9 cellular contexts compared by ENCODE assay signal in the genomic region with DNA sequence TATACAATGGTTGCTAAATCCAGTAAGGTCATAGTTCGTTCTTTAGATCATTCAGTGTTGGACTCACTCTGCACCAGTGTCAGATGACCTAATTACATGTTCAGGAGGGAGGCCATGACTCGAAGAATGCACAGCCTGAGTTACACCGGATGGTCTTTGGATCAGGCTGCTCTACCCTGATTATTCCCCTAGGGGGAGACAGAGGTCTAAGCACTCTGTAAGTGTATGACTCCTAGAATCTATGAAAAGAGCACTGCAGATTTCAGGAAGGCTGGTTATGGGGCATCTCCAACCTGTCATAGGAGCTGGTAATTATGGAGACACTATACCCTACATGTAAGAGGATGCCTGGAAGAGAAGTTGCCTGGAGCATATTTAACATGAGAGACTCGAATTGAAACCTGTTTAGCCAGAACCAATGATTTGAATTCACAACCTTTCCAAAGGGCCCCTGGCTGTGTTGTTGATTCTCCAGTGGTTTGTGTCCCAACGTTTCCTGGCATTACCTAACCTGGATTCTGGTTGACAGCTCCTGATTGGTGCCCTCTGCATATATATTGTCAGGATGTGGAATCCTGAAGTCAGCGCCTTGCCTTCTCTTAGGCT. TPM values are rescaled to one million over a fixed set of nuclear protein-coding genes. Genes with fewer than 3 reads are reported as not detected.
DNase-seq lines count a peak whose midpoint lies in the region; ATAC-seq and TF ChIP-seq lines count a peak whose summit lies in the region.
"Had no signal": no experiment of that assay in that cellular context is flagged by ENCODE, and none has a peak within 500 bp of the region (broad histone marks: within the 10 kb centered on the region; RNA-seq: fewer than 3 reads in every experiment).

A gene with protein sequence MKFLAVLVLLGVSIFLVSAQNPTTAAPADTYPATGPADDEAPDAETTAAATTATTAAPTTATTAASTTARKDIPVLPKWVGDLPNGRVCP (plus strand): TSS at position 584 of the 606 bp plus-strand sequence. CDS start 67 bp downstream, outside the sequence.

- ATAC-seq in CD8-positive, alpha-beta T cell, result peak; percentile 100
- ATAC-seq in GM19438 (IDR thresholded peaks at IDR 0.05; ENCODE audit: low read depth, unreplicated experiment) (peak; percentile 97), HG03520 (IDR thresholded peaks at IDR 0.05; ENCODE audit: unreplicated experiment) (peak; percentile 95)
- ATAC-seq in naive thymus-derived CD4-positive, alpha-beta T cell, result peak; percentile 99
- peak; percentile 93 for ATAC-seq in stimulated activated naive CD8-positive, alpha-beta T cell treated with anti-CD3 and anti-CD28 coated beads, Interleukin-15, amount 100 ng/mL, for 72 hours

- no peaks in the 10 kb centered on the region for H3K36me3 Mint-ChIP-seq in CD8-positive, alpha-beta T cell
- H3K36me3 Mint-ChIP-seq in naive thymus-derived CD4-positive, alpha-beta T cell, result no peaks in the 10 kb centered on the region

- no peaks in the 10 kb centered on the region for H3K27me3 ChIP-seq in CD8-positive, alpha-beta T cell (ENCODE audit: insufficient read depth, low read length)
- H3K27me3 ChIP-seq in effector memory CD4-positive, alpha-beta T cell (replicated peaks; ENCODE audit: control insufficient read depth, insufficient read depth, low read length, poor library complexity, severe bottlenecking), result no peaks in the 10 kb centered on the region
- H3K27me3 ChIP-seq in naive thymus-derived CD4-positive, alpha-beta T cell (ENCODE audit: control insufficient read depth in 2 of 2, insufficient read depth in 2 of 2, low read length in 2 of 2), result no peaks in the 10 kb centered on the region

- no peak within 1 kb of the TSS for H3K27ac Mint-ChIP-seq in CD8-positive, alpha-beta T cell
- peak within 1 kb of the TSS in 2 of 9 donors; percentile 44 to 70 for H3K27ac Mint-ChIP-seq in naive thymus-derived CD4-positive, alpha-beta T cell
- peak within 1 kb of the TSS in 1 of 2 donors; percentile 59 for H3K27ac Mint-ChIP-seq in stimulated activated naive CD8-positive, alpha-beta T cell treated with anti-CD3 and anti-CD28 coated beads, Interleukin-15, amount 100 ng/mL, for 72 hours

- POLR2A ChIA-PET in CD8-positive, alpha-beta T cell (lab: Charles Lee), result no interaction called here
- POLR2A ChIA-PET in naive thymus-derived CD4-positive, alpha-beta T cell (lab: Charles Lee), result interaction anchor here (0.6 to 1.5 kb wide), 4 partner anchors 106 to 218 kb away, joined by 3 to 6 read pairs (median 4); no protein-coding TSS in a partner anchor

- peaks cover 4% of the 10 kb centered on the region for H3K4me1 Mint-ChIP-seq in CD8-positive, alpha-beta T cell (ENCODE audit: low read depth)
- peaks cover 0 to 12% (median 5%) of the 10 kb centered on the region in 7 donors for H3K4me1 Mint-ChIP-seq in naive thymus-derived CD4-positive, alpha-beta T cell
- H3K4me1 Mint-ChIP-seq in stimulated activated naive CD8-positive, alpha-beta T cell treated with anti-CD3 and anti-CD28 coated beads, Interleukin-15, amount 100 ng/mL, for 72 hours, result peaks cover 22% of the 10 kb centered on the region

- H3K4me1 ChIP-seq in CD8-positive, alpha-beta T cell (ENCODE audit: insufficient read depth, low read length), result no peaks in the 10 kb centered on the region
- no peaks in the 10 kb centered on the region for H3K4me1 ChIP-seq in effector memory CD4-positive, alpha-beta T cell (ENCODE audit: control insufficient read depth, insufficient read depth, low read length, poor library complexity, severe bottlenecking)
- no peaks in the 10 kb centered on the region for H3K4me1 ChIP-seq in naive thymus-derived CD4-positive, alpha-beta T cell (ENCODE audit: control insufficient read depth in 2 of 2, insufficient read depth in 2 of 2, low read length in 2 of 2)

- peak; percentile 93 for TF ChIP-seq CTCF in CD8-positive, alpha-beta T cell (IDR thresholded peaks at IDR 0.05)

- DNase-seq in CD8-positive, alpha-beta T cell, result peak; percentile 52 to 83 (median 66)
- peak; percentile 20 for DNase-seq in NCI-H524 treated with DMSO at 0.1 percent for 48 hours (lab: John Stamatoyannopoulos, UW)
- peak; percentile 63 for DNase-seq in activated CD4-positive, alpha-beta T cell treated with anti-CD3 and anti-CD28 coated beads, Interleukin-2, amount 50 U/mL, for 1 hour
- DNase-seq in effector memory CD4-positive, alpha-beta T cell, result peak; percentile 17 to 49 (median 24)
- peak; percentile 21 to 79 (median 73) for DNase-seq in naive thymus-derived CD4-positive, alpha-beta T cell
- DNase-seq in stimulated activated naive CD8-positive, alpha-beta T cell treated with anti-CD3 and anti-CD28 coated beads, Interleukin-15, amount 100 ng/mL, for 72 hours, result peak; percentile 68 to 74

- H3K4me3 Mint-ChIP-seq in CD8-positive, alpha-beta T cell, result no peak within 1 kb of the TSS
- H3K4me3 Mint-ChIP-seq in naive thymus-derived CD4-positive, alpha-beta T cell, result no peak within 1 kb of the TSS
- no peak within 1 kb of the TSS for H3K4me3 Mint-ChIP-seq in stimulated activated naive CD8-positive, alpha-beta T cell treated with anti-CD3 and anti-CD28 coated beads, Interleukin-15, amount 100 ng/mL, for 72 hours

- no peaks in the 10 kb centered on the region for H3K9me3 ChIP-seq in CD8-positive, alpha-beta T cell (ENCODE audit: low read length)
- no peaks in the 10 kb centered on the region for H3K9me3 ChIP-seq in effector memory CD4-positive, alpha-beta T cell (ENCODE audit: control insufficient read depth, low read length)
- H3K9me3 ChIP-seq in naive thymus-derived CD4-positive, alpha-beta T cell (ENCODE audit: control insufficient read depth in 2 of 3, low read length in 3 of 3), result no peaks in the 10 kb centered on the region

- peaks cover 2% of the 10 kb centered on the region for H3K27me3 Mint-ChIP-seq in CD8-positive, alpha-beta T cell (ENCODE audit: low read depth)
- H3K27me3 Mint-ChIP-seq in naive thymus-derived CD4-positive, alpha-beta T cell, result peaks cover 0 to 4% (median 0%) of the 10 kb centered on the region in 5 donors
- H3K27me3 Mint-ChIP-seq in stimulated activated naive CD8-positive, alpha-beta T cell treated with anti-CD3 and anti-CD28 coated beads, Interleukin-15, amount 100 ng/mL, for 72 hours, result no peaks in the 10 kb centered on the region

- H3K9me3 Mint-ChIP-seq in CD8-positive, alpha-beta T cell, result no peaks in the 10 kb centered on the region
- no peaks in the 10 kb centered on the region for H3K9me3 Mint-ChIP-seq in naive thymus-derived CD4-positive, alpha-beta T cell
- no peaks in the 10 kb centered on the region for H3K9me3 Mint-ChIP-seq in stimulated activated naive CD8-positive, alpha-beta T cell treated with anti-CD3 and anti-CD28 coated beads, Interleukin-15, amount 100 ng/mL, for 72 hours

- no peak within 1 kb of the TSS for H3K27ac ChIP-seq in CD8-positive, alpha-beta T cell (ENCODE audit: low read depth, low read length)
- no peak within 1 kb of the TSS for H3K27ac ChIP-seq in effector memory CD4-positive, alpha-beta T cell (ENCODE audit: insufficient read depth, low read length, poor library complexity, severe bottlenecking)
- H3K27ac ChIP-seq in naive thymus-derived CD4-positive, alpha-beta T cell (ENCODE audit: low read depth, low read length), result no peak within 1 kb of the TSS

- no peak within 1 kb of the TSS for H3K4me3 ChIP-seq in CD8-positive, alpha-beta T cell (ENCODE audit: low read depth, low read length)
- H3K4me3 ChIP-seq in effector memory CD4-positive, alpha-beta T cell (ENCODE audit: insufficient read depth, low read depth, low read length, poor library complexity, severe bottlenecking), result no peak within 1 kb of the TSS
- H3K4me3 ChIP-seq in naive thymus-derived CD4-positive, alpha-beta T cell (ENCODE audit: low read length), result no peak within 1 kb of the TSS

- CTCF ChIA-PET in CD8-positive, alpha-beta T cell (lab: Charles Lee), result interaction anchor here (0.6 to 5.5 kb wide), 28 partner anchors 9 to 223 kb away, joined by 3 to 95 read pairs (median 5); a partner anchor contains a TSS
- CTCF ChIA-PET in naive thymus-derived CD4-positive, alpha-beta T cell (lab: Charles Lee), result interaction anchor here (0.8 to 4.8 kb wide), 11 partner anchors 78 to 217 kb away, joined by 3 to 38 read pairs (median 7); no protein-coding TSS in a partner anchor

- intact Hi-C loops in CD8-positive, alpha-beta T cell (cut with DNase I, micrococcal nuclease), result loop anchor here (1.0 to 2.0 kb wide), 10 partner anchors 81 to 219 kb away; no protein-coding TSS in a partner anchor
- intact Hi-C loops in naive thymus-derived CD4-positive, alpha-beta T cell (cut with micrococcal nuclease), result loop anchor here (1.0 kb wide), 10 partner anchors 81 to 218 kb away; a partner anchor contains a TSS

- no peaks in the 10 kb centered on the region for H3K36me3 ChIP-seq in CD8-positive, alpha-beta T cell (ENCODE audit: insufficient read depth, low read length)
- H3K36me3 ChIP-seq in effector memory CD4-positive, alpha-beta T cell (ENCODE audit: control insufficient read depth, insufficient read depth, low read length), result no peaks in the 10 kb centered on the region
- no peaks in the 10 kb centered on the region for H3K36me3 ChIP-seq in naive thymus-derived CD4-positive, alpha-beta T cell (ENCODE audit: control insufficient read depth in 2 of 3, insufficient read depth in 3 of 3, low read length in 3 of 3)

RNA-seq across cellular contexts. Expression of the gene that starts here (rescaled TPM):
- not detected for total RNA-seq in CD8-positive, alpha-beta T cell
- not detected for total RNA-seq in naive thymus-derived CD4-positive, alpha-beta T cell
- polyA plus RNA-seq in naive thymus-derived CD4-positive, alpha-beta T cell, result not detected
- total RNA-seq: T-helper 2 cell treated with Interferon-gamma antibody and Interleukin-4, amounts not matched to agents 100 ng/mL and 5 ng/mL, for 36 hours had no signal

Comparison
In these comparisons a context has a peak if more than half of its experiments do, and no peak if none do; other contexts are left out.
1. Peak in DNase-seq and ATAC-seq in CD8-positive, alpha-beta T cell; RNA of the gene not detected or under 1 TPM.
2. Peak in DNase-seq and ATAC-seq in naive thymus-derived CD4-positive, alpha-beta T cell; RNA of the gene not detected or under 1 TPM.
3. DNase-seq: peak in every context shown above with its lines; median percentile 73 in naive thymus-derived CD4-positive, alpha-beta T cell; 71 in stimulated activated naive CD8-positive, alpha-beta T cell treated with anti-CD3 and anti-CD28 coated beads, Interleukin-15, amount 100 ng/mL, for 72 hours; 66 in CD8-positive, alpha-beta T cell; 63 in activated CD4-positive, alpha-beta T cell treated with anti-CD3 and anti-CD28 coated beads, Interleukin-2, amount 50 U/mL, for 1 hour; 24 in effector memory CD4-positive, alpha-beta T cell; 20 in NCI-H524 treated with DMSO at 0.1 percent for 48 hours.